In the genomic region with DNA sequence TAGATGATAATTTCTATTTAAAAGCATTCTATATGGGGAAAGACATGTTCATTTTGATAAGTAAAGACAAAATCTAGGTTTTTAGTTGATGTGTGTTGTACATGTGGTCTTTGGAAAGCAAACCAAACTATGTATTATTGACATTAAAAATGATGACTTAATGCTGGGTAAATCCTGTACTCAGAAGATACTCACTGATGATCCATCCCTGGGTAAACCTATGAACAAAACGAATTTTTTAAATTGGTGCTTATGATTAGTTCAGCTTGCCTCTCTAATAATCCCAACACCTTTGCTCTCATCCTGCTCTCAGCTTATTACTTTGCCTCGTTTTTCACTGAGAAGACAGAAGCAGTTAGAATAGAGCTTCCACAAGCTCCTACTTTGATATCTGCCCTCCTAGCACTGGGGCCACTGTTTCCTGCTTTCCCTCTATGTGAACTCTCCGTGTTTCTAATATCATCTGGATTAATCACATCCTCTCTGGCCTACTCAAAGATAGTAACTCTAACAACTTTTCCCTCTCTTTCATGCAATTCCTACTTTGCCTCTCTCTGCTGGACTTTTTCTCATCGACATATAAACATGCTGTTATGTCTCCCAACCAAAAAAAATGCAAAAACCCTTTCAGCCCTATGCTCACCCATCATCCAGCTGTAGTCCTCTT, we compare ENCODE assay signal across 19 cellular contexts. TPM values are rescaled to one million over a fixed set of nuclear protein-coding genes. Genes with fewer than 3 reads are reported as not detected.
DNase-seq lines count a peak whose midpoint lies in the region; ATAC-seq and TF ChIP-seq lines count a peak whose summit lies in the region.
"Had no signal": no experiment of that assay in that cellular context is flagged by ENCODE, and none has a peak within 500 bp of the region (broad histone marks: within the 10 kb centered on the region; RNA-seq: fewer than 3 reads in every experiment).

No MANE protein-coding gene starts in this region.

- H2AFZ ChIP-seq in mesenchymal stem cell (ENCODE audit: low read depth, low read length): no peak overlapping the region

- H3K4me1 ChIP-seq in mesenchymal stem cell (ENCODE audit: control insufficient read depth, insufficient read depth, low read depth, low read length) (peaks cover 1% of the 10 kb centered on the region), tibial nerve (peaks cover 0 to 10% (median 4%) of the 10 kb centered on the region in 4 donors)
- H3K4me1 ChIP-seq: BLaER1, Peyer's patch had no signal

- POLR2A ChIA-PET in BJ (lab: Charles Lee): interaction anchor here (0.6 kb wide), 1 partner anchor 1333 kb away, joined by 3 read pairs; no protein-coding TSS in a partner anchor

- H3K27ac ChIP-seq in mesenchymal stem cell (ENCODE audit: low read length, poor library complexity, severe bottlenecking): peak overlapping the region; percentile 30
- H3K27ac ChIP-seq in tibial nerve: no peak overlapping the region
- H3K27ac ChIP-seq: BLaER1, Peyer's patch had no signal

- H3K4me1 Mint-ChIP-seq in chondrocyte (ENCODE audit: low read depth) (peaks cover 34% of the 10 kb centered on the region), CD14-positive monocyte (no peaks in the 10 kb centered on the region)
- H3K4me1 Mint-ChIP-seq: brain had no signal

- no peak overlapping the region for H3K4ac ChIP-seq in mesenchymal stem cell (ENCODE audit: low read depth in 1 of 2, low read length in 2 of 2)

- 22% methylated on average over 4 of the region's 4 CpGs for WGBS in mesenchymal stem cell
- 76 to 84% methylated on average over 4 of the region's 4 CpGs for WGBS in tibial nerve, 2 donors

- no peaks in the 10 kb centered on the region for H3K27me3 ChIP-seq in BJ (ENCODE audit: control insufficient read depth, insufficient read depth, low read length)
- no peaks in the 10 kb centered on the region for H3K27me3 ChIP-seq in mesenchymal stem cell (ENCODE audit: control insufficient read depth in 1 of 2, insufficient read depth in 1 of 2, low read length in 2 of 2)
- H3K27me3 ChIP-seq in tibial nerve: no peaks in the 10 kb centered on the region
- H3K27me3 ChIP-seq: BLaER1, Peyer's patch had no signal

- H2BK15ac ChIP-seq in mesenchymal stem cell (ENCODE audit: low read depth, poor library complexity, severe bottlenecking): no peak overlapping the region

- CTCF ChIA-PET in BJ (lab: Yijun Ruan, JAX): interaction anchor here (0.9 to 2.2 kb wide), 3 partner anchors 24 to 88 kb away, joined by 4 to 13 read pairs (median 5); no protein-coding TSS in a partner anchor

- H3K14ac ChIP-seq in mesenchymal stem cell (ENCODE audit: low read length in 2 of 2): no peak overlapping the region

- H3K27ac Mint-ChIP-seq in chondrocyte (ENCODE audit: unreplicated experiment): peak overlapping the region; percentile 77
- H3K27ac Mint-ChIP-seq in CD14-positive monocyte: no peak overlapping the region
- H3K27ac Mint-ChIP-seq: brain; natural killer cell treated with Interleukin-12 subunit alpha and Interleukin-12 subunit beta and Interleukin-15 and Interleukin-18, amount 100 ng/mL, for 72 hours; T-helper 1 cell treated with Interleukin-12 subunit alpha and Interleukin-12 subunit beta and Interleukin-4 antibody, amounts not matched to agents 30 μg/mL and 1 μg/mL, for 36 hours had no signal

- peak overlapping the region; percentile 0 for H3K9ac ChIP-seq in mesenchymal stem cell (ENCODE audit: low read length)
- H3K9ac ChIP-seq: BLaER1 had no signal

- TF ChIP-seq CTCF in BJ (IDR thresholded peaks at IDR 0.05; ENCODE audit: insufficient read depth, low read depth, low read length) (no peak), chondrocyte (IDR thresholded peaks at IDR 0.05) (no peak), CD14-positive monocyte (IDR thresholded peaks at IDR 0.05) (no peak), tibial nerve (IDR thresholded peaks at IDR 0.05) (no peak)

- H3K27me3 Mint-ChIP-seq in chondrocyte (ENCODE audit: low read depth) (no peaks in the 10 kb centered on the region), CD14-positive monocyte (ENCODE audit: low read depth in 3 of 3) (no peaks in the 10 kb centered on the region)
- H3K27me3 Mint-ChIP-seq: brain; natural killer cell treated with Interleukin-12 subunit alpha and Interleukin-12 subunit beta and Interleukin-15 and Interleukin-18, amount 100 ng/mL, for 72 hours had no signal

- TF ChIP-seq POLR2A in tibial nerve (IDR thresholded peaks at IDR 0.05): no peak

- H3K9me3 ChIP-seq in mesenchymal stem cell (ENCODE audit: control insufficient read depth, low read length) (no peaks in the 10 kb centered on the region), tibial nerve (no peaks in the 10 kb centered on the region)
- H3K9me3 ChIP-seq: BLaER1, Peyer's patch had no signal

- no peak for ATAC-seq in GM18867 (IDR thresholded peaks at IDR 0.05; ENCODE audit: unreplicated experiment)
- ATAC-seq: natural killer cell treated with Interleukin-12 subunit alpha and Interleukin-12 subunit beta and Interleukin-15 and Interleukin-18, amount 100 ng/mL, for 72 hours had no signal

- H4K8ac ChIP-seq in mesenchymal stem cell (ENCODE audit: low read length): peak overlapping the region; percentile 56

- H3K4me2 ChIP-seq in mesenchymal stem cell (ENCODE audit: low read length, poor library complexity, severe bottlenecking): no peak overlapping the region
- H3K4me2 ChIP-seq: BLaER1 had no signal

- no peak overlapping the region for H3K23ac ChIP-seq in mesenchymal stem cell (ENCODE audit: low read length in 2 of 2)

- H3K4me3 Mint-ChIP-seq in chondrocyte (ENCODE audit: unreplicated experiment) (no peak overlapping the region), CD14-positive monocyte (no peak overlapping the region)
- H3K4me3 Mint-ChIP-seq: brain; natural killer cell treated with Interleukin-12 subunit alpha and Interleukin-12 subunit beta and Interleukin-15 and Interleukin-18, amount 100 ng/mL, for 72 hours; T-helper 1 cell treated with Interleukin-12 subunit alpha and Interleukin-12 subunit beta and Interleukin-4 antibody, amounts not matched to agents 30 μg/mL and 1 μg/mL, for 36 hours had no signal

- no peak overlapping the region for H2BK12ac ChIP-seq in mesenchymal stem cell (ENCODE audit: low read length in 2 of 2)

- no peak overlapping the region for H4K91ac ChIP-seq in mesenchymal stem cell (ENCODE audit: low read length)

- H2AK5ac ChIP-seq in mesenchymal stem cell (ENCODE audit: low read length, severe bottlenecking): no peak overlapping the region

- H3K4me3 ChIP-seq in BJ (ENCODE audit: low read depth, low read length) (no peak overlapping the region), mesenchymal stem cell (ENCODE audit: insufficient read depth in 1 of 2, low read depth in 1 of 2, low read length in 2 of 2) (no peak overlapping the region), tibial nerve (no peak overlapping the region)
- H3K4me3 ChIP-seq: BLaER1, lung, Peyer's patch had no signal

- H3K9me3 Mint-ChIP-seq in chondrocyte (ENCODE audit: low read depth) (no peaks in the 10 kb centered on the region), CD14-positive monocyte (no peaks in the 10 kb centered on the region)
- H3K9me3 Mint-ChIP-seq: brain; natural killer cell treated with Interleukin-12 subunit alpha and Interleukin-12 subunit beta and Interleukin-15 and Interleukin-18, amount 100 ng/mL, for 72 hours; T-helper 1 cell treated with Interleukin-12 subunit alpha and Interleukin-12 subunit beta and Interleukin-4 antibody, amounts not matched to agents 30 μg/mL and 1 μg/mL, for 36 hours had no signal

- TF ChIP-seq EP300 in tibial nerve (IDR thresholded peaks at IDR 0.05): no peak

- H3K79me1 ChIP-seq in mesenchymal stem cell (replicated peaks; ENCODE audit: low read length, poor library complexity, severe bottlenecking): peaks cover 18% of the 10 kb centered on the region

- DNase-seq in BJ (ENCODE audit: low read depth): peak; percentile 63
- DNase-seq in M059J (ENCODE audit: low read depth): peak; percentile 89
- DNase-seq in chondrocyte (ENCODE audit: low spot score): no peak
- peak; percentile 60 for DNase-seq in mesenchymal stem cell
- no peak for DNase-seq in CD14-positive monocyte (ENCODE audit: low spot score)
- no peak for DNase-seq in tibial nerve (ENCODE audit: low spot score in 2 of 2)
- DNase-seq in DMS114 treated with DMSO at 0.1 percent for 48 hours (lab: John Stamatoyannopoulos, UW; ENCODE audit: unreplicated experiment): no peak
- DNase-seq: activated CD4-positive, CD25-positive, alpha-beta regulatory T cell treated with anti-CD3 and anti-CD28 coated beads, Interleukin-2, amount 50 U/mL, for 72 hours; DMS79 treated with DMSO at 0.1 percent for 48 hours; NCI-H187 treated with DMSO at 0.1 percent for 48 hours; NCI-H69; Peyer's patch had no signal

- H3K36me3 Mint-ChIP-seq in chondrocyte (ENCODE audit: low read depth) (peaks cover 10% of the 10 kb centered on the region), CD14-positive monocyte (peaks cover 49 to 56% of the 10 kb centered on the region in 2 donors)

- H2BK120ac ChIP-seq in mesenchymal stem cell (ENCODE audit: low read depth, low read length): no peak overlapping the region

- no peaks in the 10 kb centered on the region for H3K36me3 ChIP-seq in BJ (ENCODE audit: control insufficient read depth, insufficient read depth, low read length)
- H3K36me3 ChIP-seq in mesenchymal stem cell (ENCODE audit: control insufficient read depth in 1 of 2, insufficient read depth in 2 of 2, low read depth in 1 of 2, low read length in 2 of 2): peaks cover 0 to 34% of the 10 kb centered on the region in 2 experiments
- peaks cover 0 to 31% (median 0%) of the 10 kb centered on the region in 3 donors for H3K36me3 ChIP-seq in tibial nerve
- H3K36me3 ChIP-seq: Peyer's patch had no signal

- H3K18ac ChIP-seq in mesenchymal stem cell (ENCODE audit: low read depth in 1 of 2, low read length in 2 of 2): no peak overlapping the region

- intact Hi-C loops in CD14-positive monocyte (cut with micrococcal nuclease): no loop called here

- no peak overlapping the region for H2BK5ac ChIP-seq in mesenchymal stem cell (ENCODE audit: low read depth, low read length, poor library complexity, severe bottlenecking)

RNA-seq across cellular contexts. Expression of gene RARRES1, which starts 29.3 kb away (rescaled TPM):
- 2.0 and 4.5 TPM in 2 replicates for polyA plus RNA-seq in BJ (2011; rRNA removed)
- 0.24 and 0.77 TPM in 2 replicates for polyA minus RNA-seq in BJ (2011; rRNA and poly(A)+ RNA removed)
- 1.8 and 3.7 TPM in 2 replicates for total RNA-seq in M059J (2014; rRNA removed; shearing (Covaris generic))
- total RNA-seq in chondrocyte: 0.95 to 1.3 TPM (median 0.99 TPM) in 3 replicates
- polyA plus RNA-seq in mesenchymal stem cell (2013, experiment 1 of 2): 1.3 TPM
- 0.63 TPM for polyA plus RNA-seq in mesenchymal stem cell (2013, experiment 2 of 2)
- not detected for polyA plus RNA-seq in CD14-positive monocyte
- 1,000 to 10,000 TPM in 1 of 4 donors, 10 to 100 TPM in 3; 17.0 to 1,032 (median 80.4) TPM for total RNA-seq in tibial nerve
- total RNA-seq: H4; natural killer cell treated with Interleukin-12 subunit alpha and Interleukin-12 subunit beta and Interleukin-15 and Interleukin-18, amount 100 ng/mL, for 72 hours had no signal

RNA-seq across cellular contexts. Expression of gene LXN, which starts 30.5 kb away (rescaled TPM):
- 56.2 and 66.8 TPM in 2 replicates for polyA plus RNA-seq in BJ (2011; rRNA removed)
- 12.3 and 16.7 TPM in 2 replicates for polyA minus RNA-seq in BJ (2011; rRNA and poly(A)+ RNA removed)
- total RNA-seq in M059J (2014; rRNA removed; shearing (Covaris generic)): 0.25 TPM in 1 of 2 replicates, not detected in the other
- total RNA-seq in chondrocyte: 3.3 to 6.3 TPM (median 3.4 TPM) in 3 replicates
- polyA plus RNA-seq in mesenchymal stem cell (2013, experiment 1 of 2): 21.3 TPM
- 21.1 TPM for polyA plus RNA-seq in mesenchymal stem cell (2013, experiment 2 of 2)
- polyA plus RNA-seq in CD14-positive monocyte: 10 to 100 TPM in 1 of 2 donors, 1 to 10 TPM in 1; 7.6 to 10.0 TPM
- 10 to 100 TPM in 3 of 4 donors, 1 to 10 TPM in 1; 3.3 to 18.6 (median 15.9) TPM for total RNA-seq in tibial nerve

RNA-seq across cellular contexts. Expression of gene GFM1, which starts 58.6 kb away (rescaled TPM):
- polyA plus RNA-seq in BJ (2011; rRNA removed): 13.9 and 25.6 TPM in 2 replicates
- polyA minus RNA-seq in BJ (2011; rRNA and poly(A)+ RNA removed): 18.4 and 19.3 TPM in 2 replicates
- 49.7 and 57.5 TPM in 2 replicates for total RNA-seq in M059J (2014; rRNA removed; shearing (Covaris generic))
- total RNA-seq in chondrocyte: 28.8 to 48.8 TPM (median 34.1 TPM) in 3 replicates
- polyA plus RNA-seq in mesenchymal stem cell (2013, experiment 1 of 2): 20.4 TPM
- 21.4 TPM for polyA plus RNA-seq in mesenchymal stem cell (2013, experiment 2 of 2)
- polyA plus RNA-seq in CD14-positive monocyte: 10 to 100 TPM; 18.5 to 21.3 TPM
- 10 to 100 TPM; 29.4 to 48.5 (median 45.5) TPM for total RNA-seq in tibial nerve

Comparison
In these comparisons a context has a peak if more than half of its experiments do, and no peak if none do; other contexts are left out.
1. DNase-seq: peak in BJ (single experiment), M059J (single experiment) and mesenchymal stem cell (single experiment); none in chondrocyte (single experiment), CD14-positive monocyte (single experiment), tibial nerve (0 of 2) and DMS114 treated with DMSO at 0.1 percent for 48 hours (single experiment).